In the genomic region with DNA sequence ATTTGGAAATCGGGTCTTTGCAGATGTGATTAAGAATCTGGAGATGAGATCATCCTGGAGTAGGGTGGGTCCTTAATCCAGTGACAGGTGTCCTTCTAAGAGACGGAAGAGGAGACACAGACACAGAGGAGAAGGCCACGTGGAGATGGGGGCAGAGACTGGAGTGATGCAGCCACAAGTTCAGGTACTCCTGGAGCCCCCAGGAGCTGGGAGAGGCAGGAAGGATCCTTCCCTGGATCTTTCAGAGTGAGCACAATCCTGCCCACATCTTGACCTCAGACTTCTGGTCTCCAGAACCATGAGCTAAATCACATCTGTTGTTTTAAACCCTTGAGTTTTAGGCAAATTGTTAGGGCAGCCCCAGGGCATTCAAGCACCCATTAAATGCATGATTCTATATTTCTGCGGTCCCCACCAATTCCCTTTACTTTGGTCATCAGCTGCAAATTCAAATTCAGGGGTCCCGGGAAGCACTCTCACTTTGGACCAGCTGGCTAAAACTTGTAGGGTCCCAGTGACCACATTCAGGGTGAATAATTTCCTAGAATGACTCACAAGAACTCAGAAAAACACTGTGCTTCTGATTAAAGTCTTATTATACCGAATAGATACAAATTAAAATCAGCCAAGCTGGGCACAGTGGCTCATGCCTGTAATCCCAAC, we compare ENCODE assay signal across 1 cellular context.
TF ChIP-seq lines count a peak whose summit lies in the region.

No MANE protein-coding gene starts in this region.

TF ChIP-seq in HEK293, 187 proteins besides CTCF, POLR2A, EP300 and RAD21:
- no peak for TF ChIP-seq TCF7L2 (IDR thresholded peaks at IDR 0.05; ENCODE audit: borderline replicate concordance, low read depth, low read length)
- TF ChIP-seq ZNF335 (tag by site-specific recombination; conservative IDR thresholded peaks at IDR 0.05), result peak; percentile 43
TF ChIP-seq in HEK293: peak in this region for 1.
